ENCODE assay signal across 2 cellular contexts in the genomic region with DNA sequence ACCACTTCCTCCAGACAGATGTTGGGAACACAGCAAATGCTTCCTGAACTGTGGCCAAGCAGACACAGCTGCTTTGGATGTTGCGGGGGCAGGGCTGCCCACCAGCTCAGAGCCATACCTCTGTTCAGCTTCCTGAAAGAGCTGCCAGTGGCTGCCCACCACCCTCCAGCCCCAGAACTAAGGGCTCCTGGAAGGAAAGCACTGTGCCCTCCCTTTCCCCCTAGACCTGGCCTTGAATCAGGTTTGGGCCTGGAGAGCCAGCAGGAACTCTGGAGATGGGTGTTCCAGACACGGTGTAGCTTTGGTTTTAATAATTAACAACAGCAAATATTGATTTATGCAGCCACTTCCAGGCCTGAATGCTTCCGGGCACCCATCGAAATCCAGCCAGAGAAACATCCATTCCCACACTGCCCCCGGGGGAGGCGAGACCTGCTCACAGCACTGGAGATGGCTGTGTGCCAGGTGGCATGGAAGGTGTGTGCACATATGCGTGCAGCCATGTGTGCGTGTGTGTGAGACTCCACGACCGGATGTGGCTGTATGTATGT.
TF ChIP-seq lines count a peak whose summit lies in the region.

No MANE protein-coding gene starts in this region.

TF ChIP-seq in GM23338, 12 proteins besides CTCF, POLR2A, EP300 and RAD21 (continues in another document):
- TF ChIP-seq, protein P1, sequence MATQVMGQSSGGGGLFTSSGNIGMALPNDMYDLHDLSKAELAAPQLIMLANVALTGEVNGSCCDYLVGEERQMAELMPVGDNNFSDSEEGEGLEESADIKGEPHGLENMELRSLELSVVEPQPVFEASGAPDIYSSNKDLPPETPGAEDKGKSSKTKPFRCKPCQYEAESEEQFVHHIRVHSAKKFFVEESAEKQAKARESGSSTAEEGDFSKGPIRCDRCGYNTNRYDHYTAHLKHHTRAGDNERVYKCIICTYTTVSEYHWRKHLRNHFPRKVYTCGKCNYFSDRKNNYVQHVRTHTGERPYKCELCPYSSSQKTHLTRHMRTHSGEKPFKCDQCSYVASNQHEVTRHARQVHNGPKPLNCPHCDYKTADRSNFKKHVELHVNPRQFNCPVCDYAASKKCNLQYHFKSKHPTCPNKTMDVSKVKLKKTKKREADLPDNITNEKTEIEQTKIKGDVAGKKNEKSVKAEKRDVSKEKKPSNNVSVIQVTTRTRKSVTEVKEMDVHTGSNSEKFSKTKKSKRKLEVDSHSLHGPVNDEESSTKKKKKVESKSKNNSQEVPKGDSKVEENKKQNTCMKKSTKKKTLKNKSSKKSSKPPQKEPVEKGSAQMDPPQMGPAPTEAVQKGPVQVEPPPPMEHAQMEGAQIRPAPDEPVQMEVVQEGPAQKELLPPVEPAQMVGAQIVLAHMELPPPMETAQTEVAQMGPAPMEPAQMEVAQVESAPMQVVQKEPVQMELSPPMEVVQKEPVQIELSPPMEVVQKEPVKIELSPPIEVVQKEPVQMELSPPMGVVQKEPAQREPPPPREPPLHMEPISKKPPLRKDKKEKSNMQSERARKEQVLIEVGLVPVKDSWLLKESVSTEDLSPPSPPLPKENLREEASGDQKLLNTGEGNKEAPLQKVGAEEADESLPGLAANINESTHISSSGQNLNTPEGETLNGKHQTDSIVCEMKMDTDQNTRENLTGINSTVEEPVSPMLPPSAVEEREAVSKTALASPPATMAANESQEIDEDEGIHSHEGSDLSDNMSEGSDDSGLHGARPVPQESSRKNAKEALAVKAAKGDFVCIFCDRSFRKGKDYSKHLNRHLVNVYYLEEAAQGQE (IDR thresholded peaks at IDR 0.05; ENCODE audit: unreplicated experiment): no peak
- TF ChIP-seq STAT1 (IDR thresholded peaks at IDR 0.05; ENCODE audit: unreplicated experiment) (no peak), NANOG (IDR thresholded peaks at IDR 0.05; ENCODE audit: borderline replicate concordance) (no peak), POLR2AphosphoS5 (IDR thresholded peaks at IDR 0.05; ENCODE audit: low read depth) (no peak), JUNB (IDR thresholded peaks at IDR 0.05; ENCODE audit: unreplicated experiment) (no peak), ZNF114 (CRISPR knock-in tag; IDR thresholded peaks at IDR 0.05) (no peak), CREB1 (CRISPR knock-in tag; IDR thresholded peaks at IDR 0.05; ENCODE audit: low read depth) (no peak)
- TF ChIP-seq, protein P2, sequence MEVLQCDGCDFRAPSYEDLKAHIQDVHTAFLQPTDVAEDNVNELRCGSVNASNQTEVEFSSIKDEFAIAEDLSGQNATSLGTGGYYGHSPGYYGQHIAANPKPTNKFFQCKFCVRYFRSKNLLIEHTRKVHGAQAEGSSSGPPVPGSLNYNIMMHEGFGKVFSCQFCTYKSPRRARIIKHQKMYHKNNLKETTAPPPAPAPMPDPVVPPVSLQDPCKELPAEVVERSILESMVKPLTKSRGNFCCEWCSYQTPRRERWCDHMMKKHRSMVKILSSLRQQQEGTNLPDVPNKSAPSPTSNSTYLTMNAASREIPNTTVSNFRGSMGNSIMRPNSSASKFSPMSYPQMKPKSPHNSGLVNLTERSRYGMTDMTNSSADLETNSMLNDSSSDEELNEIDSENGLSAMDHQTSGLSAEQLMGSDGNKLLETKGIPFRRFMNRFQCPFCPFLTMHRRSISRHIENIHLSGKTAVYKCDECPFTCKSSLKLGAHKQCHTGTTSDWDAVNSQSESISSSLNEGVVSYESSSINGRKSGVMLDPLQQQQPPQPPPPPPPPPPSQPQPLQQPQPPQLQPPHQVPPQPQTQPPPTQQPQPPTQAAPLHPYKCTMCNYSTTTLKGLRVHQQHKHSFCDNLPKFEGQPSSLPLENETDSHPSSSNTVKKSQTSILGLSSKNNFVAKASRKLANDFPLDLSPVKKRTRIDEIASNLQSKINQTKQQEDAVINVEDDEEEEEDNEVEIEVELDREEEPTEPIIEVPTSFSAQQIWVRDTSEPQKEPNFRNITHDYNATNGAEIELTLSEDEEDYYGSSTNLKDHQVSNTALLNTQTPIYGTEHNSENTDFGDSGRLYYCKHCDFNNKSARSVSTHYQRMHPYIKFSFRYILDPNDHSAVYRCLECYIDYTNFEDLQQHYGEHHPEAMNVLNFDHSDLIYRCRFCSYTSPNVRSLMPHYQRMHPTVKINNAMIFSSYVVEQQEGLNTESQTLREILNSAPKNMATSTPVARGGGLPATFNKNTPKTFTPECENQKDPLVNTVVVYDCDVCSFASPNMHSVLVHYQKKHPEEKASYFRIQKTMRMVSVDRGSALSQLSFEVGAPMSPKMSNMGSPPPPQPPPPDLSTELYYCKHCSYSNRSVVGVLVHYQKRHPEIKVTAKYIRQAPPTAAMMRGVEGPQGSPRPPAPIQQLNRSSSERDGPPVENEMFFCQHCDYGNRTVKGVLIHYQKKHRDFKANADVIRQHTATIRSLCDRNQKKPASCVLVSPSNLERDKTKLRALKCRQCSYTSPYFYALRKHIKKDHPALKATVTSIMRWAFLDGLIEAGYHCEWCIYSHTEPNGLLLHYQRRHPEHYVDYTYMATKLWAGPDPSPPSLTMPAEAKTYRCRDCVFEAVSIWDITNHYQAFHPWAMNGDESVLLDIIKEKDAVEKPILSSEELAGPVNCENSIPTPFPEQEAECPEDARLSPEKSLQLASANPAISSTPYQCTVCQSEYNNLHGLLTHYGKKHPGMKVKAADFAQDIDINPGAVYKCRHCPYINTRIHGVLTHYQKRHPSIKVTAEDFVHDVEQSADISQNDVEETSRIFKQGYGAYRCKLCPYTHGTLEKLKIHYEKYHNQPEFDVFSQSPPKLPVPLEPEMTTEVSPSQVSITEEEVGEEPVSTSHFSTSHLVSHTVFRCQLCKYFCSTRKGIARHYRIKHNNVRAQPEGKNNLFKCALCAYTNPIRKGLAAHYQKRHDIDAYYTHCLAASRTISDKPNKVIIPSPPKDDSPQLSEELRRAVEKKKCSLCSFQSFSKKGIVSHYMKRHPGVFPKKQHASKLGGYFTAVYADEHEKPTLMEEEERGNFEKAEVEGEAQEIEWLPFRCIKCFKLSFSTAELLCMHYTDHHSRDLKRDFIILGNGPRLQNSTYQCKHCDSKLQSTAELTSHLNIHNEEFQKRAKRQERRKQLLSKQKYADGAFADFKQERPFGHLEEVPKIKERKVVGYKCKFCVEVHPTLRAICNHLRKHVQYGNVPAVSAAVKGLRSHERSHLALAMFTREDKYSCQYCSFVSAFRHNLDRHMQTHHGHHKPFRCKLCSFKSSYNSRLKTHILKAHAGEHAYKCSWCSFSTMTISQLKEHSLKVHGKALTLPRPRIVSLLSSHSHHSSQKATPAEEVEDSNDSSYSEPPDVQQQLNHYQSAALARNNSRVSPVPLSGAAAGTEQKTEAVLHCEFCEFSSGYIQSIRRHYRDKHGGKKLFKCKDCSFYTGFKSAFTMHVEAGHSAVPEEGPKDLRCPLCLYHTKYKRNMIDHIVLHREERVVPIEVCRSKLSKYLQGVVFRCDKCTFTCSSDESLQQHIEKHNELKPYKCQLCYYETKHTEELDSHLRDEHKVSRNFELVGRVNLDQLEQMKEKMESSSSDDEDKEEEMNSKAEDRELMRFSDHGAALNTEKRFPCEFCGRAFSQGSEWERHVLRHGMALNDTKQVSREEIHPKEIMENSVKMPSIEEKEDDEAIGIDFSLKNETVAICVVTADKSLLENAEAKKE (CRISPR knock-in tag; IDR thresholded peaks at IDR 0.05): no peak
- TF ChIP-seq, protein P3, sequence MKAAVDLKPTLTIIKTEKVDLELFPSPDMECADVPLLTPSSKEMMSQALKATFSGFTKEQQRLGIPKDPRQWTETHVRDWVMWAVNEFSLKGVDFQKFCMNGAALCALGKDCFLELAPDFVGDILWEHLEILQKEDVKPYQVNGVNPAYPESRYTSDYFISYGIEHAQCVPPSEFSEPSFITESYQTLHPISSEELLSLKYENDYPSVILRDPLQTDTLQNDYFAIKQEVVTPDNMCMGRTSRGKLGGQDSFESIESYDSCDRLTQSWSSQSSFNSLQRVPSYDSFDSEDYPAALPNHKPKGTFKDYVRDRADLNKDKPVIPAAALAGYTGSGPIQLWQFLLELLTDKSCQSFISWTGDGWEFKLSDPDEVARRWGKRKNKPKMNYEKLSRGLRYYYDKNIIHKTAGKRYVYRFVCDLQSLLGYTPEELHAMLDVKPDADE (IDR thresholded peaks at IDR 0.05): no peak

TF ChIP-seq in H1, 55 proteins besides CTCF, POLR2A, EP300 and RAD21:
- TF ChIP-seq GTF2F1 (IDR thresholded peaks at IDR 0.05; ENCODE audit: borderline replicate concordance, low read depth, low read length) (no peak), CHD2 (IDR thresholded peaks at IDR 0.05; ENCODE audit: low read length) (no peak), NRF1 (IDR thresholded peaks at IDR 0.05; ENCODE audit: low read depth, low read length) (no peak), SRF (IDR thresholded peaks at IDR 0.05; ENCODE audit: low read depth, low read length) (no peak), SP4 (IDR thresholded peaks at IDR 0.05; ENCODE audit: low read length) (no peak), NANOG (IDR thresholded peaks at IDR 0.05; ENCODE audit: insufficient read depth, low read depth, low read length, poor library complexity, severe bottlenecking) (no peak), SAP30 (IDR thresholded peaks at IDR 0.05; ENCODE audit: insufficient read depth, insufficient replicate concordance, low read length) (no peak), BRCA1 (IDR thresholded peaks at IDR 0.05; ENCODE audit: low read depth, low read length) (no peak), BACH1 (IDR thresholded peaks at IDR 0.05; ENCODE audit: low read length) (no peak), CBX8 (IDR thresholded peaks at IDR 0.05; ENCODE audit: borderline replicate concordance, low read depth, low read length) (no peak), TAF1 (IDR thresholded peaks at IDR 0.05; ENCODE audit: low read depth, low read length) (no peak), SP2 (IDR thresholded peaks at IDR 0.05; ENCODE audit: low read length) (no peak)
- TF ChIP-seq, protein P4, sequence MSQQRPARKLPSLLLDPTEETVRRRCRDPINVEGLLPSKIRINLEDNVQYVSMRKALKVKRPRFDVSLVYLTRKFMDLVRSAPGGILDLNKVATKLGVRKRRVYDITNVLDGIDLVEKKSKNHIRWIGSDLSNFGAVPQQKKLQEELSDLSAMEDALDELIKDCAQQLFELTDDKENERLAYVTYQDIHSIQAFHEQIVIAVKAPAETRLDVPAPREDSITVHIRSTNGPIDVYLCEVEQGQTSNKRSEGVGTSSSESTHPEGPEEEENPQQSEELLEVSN (IDR thresholded peaks at IDR 0.05): no peak
- TF ChIP-seq, protein P5, sequence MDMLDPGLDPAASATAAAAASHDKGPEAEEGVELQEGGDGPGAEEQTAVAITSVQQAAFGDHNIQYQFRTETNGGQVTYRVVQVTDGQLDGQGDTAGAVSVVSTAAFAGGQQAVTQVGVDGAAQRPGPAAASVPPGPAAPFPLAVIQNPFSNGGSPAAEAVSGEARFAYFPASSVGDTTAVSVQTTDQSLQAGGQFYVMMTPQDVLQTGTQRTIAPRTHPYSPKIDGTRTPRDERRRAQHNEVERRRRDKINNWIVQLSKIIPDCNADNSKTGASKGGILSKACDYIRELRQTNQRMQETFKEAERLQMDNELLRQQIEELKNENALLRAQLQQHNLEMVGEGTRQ (IDR thresholded peaks at IDR 0.05; ENCODE audit: low read length): no peak
